Comparison of ENCODE assay signal across 7 cellular contexts in the genomic region with DNA sequence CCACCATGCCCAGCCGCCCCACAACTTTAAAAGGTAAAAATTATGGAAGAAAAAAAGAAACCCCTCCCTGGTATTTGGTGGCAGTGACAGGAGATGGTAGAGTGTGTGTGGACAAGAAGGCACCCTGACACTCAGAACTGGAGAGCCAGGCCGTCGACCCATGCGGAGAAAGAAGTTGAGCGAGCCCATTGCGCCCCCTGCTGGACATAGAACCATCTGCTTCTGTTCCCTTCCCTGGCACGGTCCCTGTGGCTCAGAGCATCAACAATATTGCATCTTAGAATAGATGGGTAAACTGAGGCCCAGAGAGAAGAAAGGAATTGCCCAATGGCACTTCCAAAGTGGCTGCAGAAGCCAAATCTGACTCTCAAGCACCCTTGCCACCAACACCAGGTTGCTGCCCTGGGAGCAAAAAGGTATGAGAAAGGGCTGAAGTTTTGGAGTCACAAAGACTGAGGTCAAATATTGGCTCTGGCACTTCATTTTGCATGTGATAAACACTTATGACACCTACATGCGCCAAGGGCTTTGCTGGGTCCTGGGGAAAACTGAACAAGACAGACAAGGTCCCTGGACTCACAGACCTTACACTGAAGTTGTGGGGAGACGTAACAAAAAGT. TPM values are rescaled to one million over a fixed set of nuclear protein-coding genes. Genes with fewer than 3 reads are reported as not detected.
DNase-seq lines count a peak whose midpoint lies in the region; ATAC-seq, FAIRE-seq and TF ChIP-seq lines count a peak whose summit lies in the region.

No MANE protein-coding gene starts in this region.

- peak; percentile 82 for TF ChIP-seq CTCF in GM13977 (IDR thresholded peaks at IDR 0.05; ENCODE audit: extremely low read depth, insufficient read depth, missing control alignments)
- peak; percentile 92 for TF ChIP-seq CTCF in WERI-Rb-1 (IDR thresholded peaks at IDR 0.05; ENCODE audit: low read depth, low read length)
- TF ChIP-seq CTCF in keratinocyte (optimal IDR thresholded peaks at IDR 0.05 in 1 of 3, IDR thresholded peaks at IDR 0.05 in 1 of 3, conservative IDR thresholded peaks at IDR 0.05 in 1 of 3; ENCODE audit: extremely low read depth in 1 of 3, insufficient read depth in 2 of 3, low read length in 3 of 3), result peak; percentile 82 to 95 (median 84)

- no peaks in the 10 kb centered on the region for H4K20me1 ChIP-seq in keratinocyte (ENCODE audit: control insufficient read depth, extremely low read depth, insufficient read depth, low read length)

- FAIRE-seq in keratinocyte (lab: Jason Lieb, UNC), result peak; percentile 29

- dilution Hi-C loops in keratinocyte (cut with MboI; ENCODE audit: extremely low pct_ligation_motif_present, low sequenced_read_pairs), result no loop called here

- H3K79me2 ChIP-seq in keratinocyte (ENCODE audit: control insufficient read depth, insufficient read depth, low read length), result no peaks in the 10 kb centered on the region

- H3K27ac ChIP-seq in WERI-Rb-1 (no peak overlapping the region), keratinocyte (ENCODE audit: control insufficient read depth, insufficient read depth, low read length) (no peak overlapping the region)

- H3K9ac ChIP-seq in keratinocyte (ENCODE audit: control insufficient read depth, extremely low read depth, insufficient read depth, low read length), result no peak overlapping the region

- no peak for ATAC-seq in GM21528 (IDR thresholded peaks at IDR 0.05; ENCODE audit: low FRiP score, unreplicated experiment)

- no peaks in the 10 kb centered on the region for H3K9me3 ChIP-seq in WERI-Rb-1 (ENCODE audit: severe bottlenecking)
- no peaks in the 10 kb centered on the region for H3K9me3 ChIP-seq in keratinocyte (ENCODE audit: control insufficient read depth, low read depth, low read length)

- DNase-seq in GM13977 (ENCODE audit: low spot score) (peak; percentile 83), NCI-H2107 treated with DMSO at 0.1 percent for 48 hours (lab: John Stamatoyannopoulos, UW; ENCODE audit: unreplicated experiment) (peak; percentile 69), WERI-Rb-1 (peak; percentile 77), T47D (ENCODE audit: low read depth in 1 of 2, low spot score in 1 of 2) (peak; percentile 79 to 81), keratinocyte (ENCODE audit: low read depth, low spot score) (no peak)
- DNase-seq in stimulated activated CD4-positive, alpha-beta T cell treated with anti-CD3 and anti-CD28 coated beads, Interleukin-1b, Interleukin-23, amount 100 ng/mL, for 48 hours, result peak; percentile 78

- no peak overlapping the region for H2AFZ ChIP-seq in keratinocyte (ENCODE audit: control insufficient read depth, low read length)

- no peak overlapping the region for H3K4me2 ChIP-seq in keratinocyte (ENCODE audit: control insufficient read depth, extremely low read depth, insufficient read depth, low read depth, low read length)

- in situ Hi-C loops in GM13977 (cut with MboI; ENCODE audit: low pct_unique_long_range_greater_than_20kb, low sequenced_read_pairs, unreplicated experiment), result no loop called here
- in situ Hi-C loops in T47D (cut with HindIII; ENCODE audit: low pct_unique_long_range_greater_than_20kb, low sequenced_read_pairs), result no loop called here

- H3K36me3 ChIP-seq in WERI-Rb-1 (peaks cover 10% of the 10 kb centered on the region), keratinocyte (ENCODE audit: control insufficient read depth in 2 of 2, extremely low read depth in 1 of 2, insufficient read depth in 2 of 2, low read length in 2 of 2) (peaks cover 0 to 4% of the 10 kb centered on the region in 2 experiments)

- H3K4me3 ChIP-seq in WERI-Rb-1 (ENCODE audit: low read depth, low read length), result no peak overlapping the region
- H3K4me3 ChIP-seq in keratinocyte (ENCODE audit: control insufficient read depth in 2 of 3, extremely low read depth in 1 of 3, insufficient read depth in 2 of 3, low read depth in 1 of 3, low read length in 3 of 3), result no peak overlapping the region

- H3K9me1 ChIP-seq in keratinocyte (ENCODE audit: control insufficient read depth, extremely low read depth, insufficient read depth, low read length), result no peaks in the 10 kb centered on the region

- H3K27me3 ChIP-seq in WERI-Rb-1 (ENCODE audit: insufficient read depth, low read depth, severe bottlenecking) (no peaks in the 10 kb centered on the region), keratinocyte (ENCODE audit: control insufficient read depth, extremely low read depth, insufficient read depth, low read length) (no peaks in the 10 kb centered on the region)

- H3K4me1 ChIP-seq in keratinocyte (ENCODE audit: control insufficient read depth, extremely low read depth, insufficient read depth, low read length), result no peaks in the 10 kb centered on the region

RNA-seq across cellular contexts. Expression of gene MRPL11, which starts 8.6 kb away (rescaled TPM):
- 31.1 to 51.7 TPM (median 43.9 TPM) in 3 replicates for polyA plus RNA-seq in keratinocyte
- 7.8 TPM for polyA plus RNA-seq in keratinocyte (2011; ENCODE audit: low read depth)
- polyA plus RNA-seq in keratinocyte (2011; cell fraction: cytosol; rRNA removed), result 36.9 and 38.3 TPM in 2 replicates
- 14.0 and 14.1 TPM in 2 replicates for polyA plus RNA-seq in keratinocyte (2011; cell fraction: nucleus; rRNA removed)
- polyA plus RNA-seq in keratinocyte (2012; ENCODE audit: low replicate concordance), result 29.4 and 50.1 TPM in 2 replicates
- 11.1 to 34.4 TPM (median 13.7 TPM) in 3 replicates for polyA minus RNA-seq in keratinocyte
- 16.1 TPM for polyA minus RNA-seq in keratinocyte (2011; cell fraction: cytosol; rRNA and poly(A)+ RNA removed)
- polyA minus RNA-seq in keratinocyte (2011; cell fraction: nucleus; rRNA and poly(A)+ RNA removed), result 2.5 and 3.3 TPM in 2 replicates

RNA-seq across cellular contexts. Expression of gene NPAS4, which starts 9.3 kb away (rescaled TPM):
- 0.03 TPM in 1 of 3 replicates, not detected in the others for polyA plus RNA-seq in keratinocyte
- not detected for polyA plus RNA-seq in keratinocyte (2011; ENCODE audit: low read depth)
- not detected in 2 replicates for polyA plus RNA-seq in keratinocyte (2011; cell fraction: cytosol; rRNA removed)
- polyA plus RNA-seq in keratinocyte (2011; cell fraction: nucleus; rRNA removed), result 0.19 TPM in 1 of 2 replicates, not detected in the other
- not detected in 2 replicates for polyA plus RNA-seq in keratinocyte (2012; ENCODE audit: low replicate concordance)
- 0.10 TPM in 1 of 3 replicates, not detected in the others for polyA minus RNA-seq in keratinocyte
- polyA minus RNA-seq in keratinocyte (2011; cell fraction: cytosol; rRNA and poly(A)+ RNA removed), result not detected
- not detected in 2 replicates for polyA minus RNA-seq in keratinocyte (2011; cell fraction: nucleus; rRNA and poly(A)+ RNA removed)

RNA-seq across cellular contexts. Expression of gene PELI3, which starts 36.6 kb away (rescaled TPM):
- 2.1 to 3.2 TPM (median 2.8 TPM) in 3 replicates for polyA plus RNA-seq in keratinocyte
- 0.54 TPM for polyA plus RNA-seq in keratinocyte (2011; ENCODE audit: low read depth)
- 1.8 and 3.8 TPM in 2 replicates for polyA plus RNA-seq in keratinocyte (2011; cell fraction: cytosol; rRNA removed)
- polyA plus RNA-seq in keratinocyte (2011; cell fraction: nucleus; rRNA removed), result 3.4 and 4.2 TPM in 2 replicates
- polyA plus RNA-seq in keratinocyte (2012; ENCODE audit: low replicate concordance), result 2.3 and 4.7 TPM in 2 replicates
- polyA minus RNA-seq in keratinocyte, result 7.0 to 13.1 TPM (median 7.2 TPM) in 3 replicates
- 5.2 TPM for polyA minus RNA-seq in keratinocyte (2011; cell fraction: cytosol; rRNA and poly(A)+ RNA removed)
- 4.2 and 4.5 TPM in 2 replicates for polyA minus RNA-seq in keratinocyte (2011; cell fraction: nucleus; rRNA and poly(A)+ RNA removed)

RNA-seq across cellular contexts. Expression of gene DPP3, which starts 50.1 kb away (rescaled TPM):
- polyA plus RNA-seq in keratinocyte, result 57.9 to 75.1 TPM (median 64.5 TPM) in 3 replicates
- 59.0 TPM for polyA plus RNA-seq in keratinocyte (2011; ENCODE audit: low read depth)
- 53.7 and 69.8 TPM in 2 replicates for polyA plus RNA-seq in keratinocyte (2011; cell fraction: cytosol; rRNA removed)
- 90.6 and 102 TPM in 2 replicates for polyA plus RNA-seq in keratinocyte (2011; cell fraction: nucleus; rRNA removed)
- polyA plus RNA-seq in keratinocyte (2012; ENCODE audit: low replicate concordance), result 27.0 and 82.3 TPM in 2 replicates
- 94.3 to 165 TPM (median 114 TPM) in 3 replicates for polyA minus RNA-seq in keratinocyte
- 117 TPM for polyA minus RNA-seq in keratinocyte (2011; cell fraction: cytosol; rRNA and poly(A)+ RNA removed)
- polyA minus RNA-seq in keratinocyte (2011; cell fraction: nucleus; rRNA and poly(A)+ RNA removed), result 59.6 and 76.9 TPM in 2 replicates

RNA-seq across cellular contexts. Expression of gene SLC29A2, which starts 58.5 kb away (rescaled TPM):
- 1.3 to 2.7 TPM (median 1.7 TPM) in 3 replicates for polyA plus RNA-seq in keratinocyte
- 0.27 TPM for polyA plus RNA-seq in keratinocyte (2011; ENCODE audit: low read depth)
- 2.0 and 2.5 TPM in 2 replicates for polyA plus RNA-seq in keratinocyte (2011; cell fraction: cytosol; rRNA removed)
- polyA plus RNA-seq in keratinocyte (2011; cell fraction: nucleus; rRNA removed), result 6.3 and 6.7 TPM in 2 replicates
- 2.9 and 3.8 TPM in 2 replicates for polyA plus RNA-seq in keratinocyte (2012; ENCODE audit: low replicate concordance)
- polyA minus RNA-seq in keratinocyte, result 1.5 to 7.7 TPM (median 1.6 TPM) in 3 replicates
- 2.3 TPM for polyA minus RNA-seq in keratinocyte (2011; cell fraction: cytosol; rRNA and poly(A)+ RNA removed)
- 1.2 and 2.0 TPM in 2 replicates for polyA minus RNA-seq in keratinocyte (2011; cell fraction: nucleus; rRNA and poly(A)+ RNA removed)
